In the genomic region with DNA sequence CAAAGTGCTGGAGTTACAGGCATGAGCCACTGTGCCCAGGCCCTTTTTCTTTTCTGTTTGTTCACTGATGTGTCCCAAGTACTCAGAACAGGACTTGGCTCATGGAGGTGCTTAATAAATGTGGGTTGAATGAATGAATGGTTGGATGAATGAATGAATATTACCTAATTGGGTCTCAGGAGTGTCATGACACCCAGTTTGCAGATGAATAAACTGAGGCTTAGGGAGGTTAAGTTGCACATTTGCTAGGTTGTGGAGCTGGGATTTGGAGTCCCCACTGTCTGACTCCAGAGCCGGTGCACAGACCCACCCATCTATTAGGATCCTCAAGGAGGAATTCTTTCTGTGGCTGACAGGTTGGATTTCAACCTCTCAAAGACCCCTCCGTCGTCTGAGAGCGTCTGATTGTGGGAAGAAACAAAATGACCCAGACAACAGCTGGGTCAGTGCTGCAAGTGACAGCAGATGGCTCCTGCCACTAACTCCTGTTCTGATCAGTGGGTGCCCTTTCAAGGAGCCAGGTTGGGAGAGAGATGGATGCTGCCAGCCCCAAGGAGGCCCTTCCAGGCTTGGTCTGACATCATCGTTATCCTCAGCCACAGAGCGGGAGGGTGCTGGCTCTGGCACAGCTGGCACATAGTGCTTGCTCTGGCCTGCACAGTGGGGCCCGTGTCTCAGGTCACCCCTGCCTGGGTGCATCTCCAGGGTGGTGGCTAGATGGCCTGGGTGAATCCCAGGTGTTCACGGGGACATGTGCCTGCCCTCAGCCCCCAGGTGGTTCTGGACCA, we compare ENCODE assay signal across 16 cellular contexts. TPM values are rescaled to one million over a fixed set of nuclear protein-coding genes. Genes with fewer than 3 reads are reported as not detected.
A peak's percentile ranks its signal among the peaks of the same experiment; 100 is the strongest.
DNase-seq lines count a peak whose midpoint lies in the region; ATAC-seq and TF ChIP-seq lines count a peak whose summit lies in the region.
"Had no signal": no experiment of that assay in that cellular context is flagged by ENCODE, and none has a peak within 500 bp of the region (broad histone marks: within the 10 kb centered on the region; RNA-seq: fewer than 3 reads in every experiment).

No MANE protein-coding gene starts in this region.

- WGBS in gastroesophageal sphincter (ENCODE audit: low coverage in 1 of 2), 2 donors, result 74% methylated on average over 4 of the region's 8 CpGs; no CpG with 5 or more reads in 1 of the 2 donors
- 68% methylated on average over 8 of the region's 8 CpGs for WGBS in urinary bladder

- no peaks in the 10 kb centered on the region for H3K27me3 Mint-ChIP-seq in nephron (ENCODE audit: low read depth)

- H3K9me3 ChIP-seq in gastroesophageal sphincter, result no peaks in the 10 kb centered on the region

- H3K4me1 ChIP-seq in gastroesophageal sphincter, result peaks cover 22 to 100% (median 82%) of the 10 kb centered on the region in 3 donors
- no peaks in the 10 kb centered on the region for H3K4me1 ChIP-seq in urinary bladder (ENCODE audit: insufficient read depth)
- H3K4me1 ChIP-seq: foreskin keratinocyte had no signal

- H3K27ac Mint-ChIP-seq in nephron, result peak overlapping the region; percentile 33 to 45 (median 40)
- H3K27ac Mint-ChIP-seq: activated naive CD8-positive, alpha-beta T cell treated with anti-CD3 and anti-CD28 coated beads, Interleukin-2, amount 10 ng/mL, durations not matched to agents 7 days and 5 days; immature natural killer cell; naive B cell had no signal

- H3K36me3 Mint-ChIP-seq in nephron (ENCODE audit: low read depth), result no peaks in the 10 kb centered on the region
- H3K36me3 Mint-ChIP-seq: activated naive CD8-positive, alpha-beta T cell treated with anti-CD3 and anti-CD28 coated beads, Interleukin-2, amount 10 ng/mL, durations not matched to agents 7 days and 5 days; immature natural killer cell; naive B cell had no signal

- no peaks in the 10 kb centered on the region for H3K27me3 ChIP-seq in gastroesophageal sphincter
- H3K27me3 ChIP-seq: foreskin keratinocyte had no signal

- no peak for TF ChIP-seq CTCF in gastroesophageal sphincter (IDR thresholded peaks at IDR 0.05)
- no peak for TF ChIP-seq CTCF in nephron (IDR thresholded peaks at IDR 0.05; ENCODE audit: unreplicated experiment in 3 of 3)

- no peak for TF ChIP-seq EP300 in gastroesophageal sphincter (IDR thresholded peaks at IDR 0.05)

- H3K27ac ChIP-seq in gastroesophageal sphincter (peak overlapping the region; percentile 92 to 97 (median 96)), urinary bladder (ENCODE audit: low read depth) (peak overlapping the region; percentile 48)
- H3K27ac ChIP-seq: foreskin keratinocyte, VCaP had no signal

- ATAC-seq in gastroesophageal sphincter, result peak; percentile 29
- no peak for ATAC-seq in HG03097 (IDR thresholded peaks at IDR 0.05; ENCODE audit: low FRiP score, unreplicated experiment)
- no peak for ATAC-seq in HG02884 (IDR thresholded peaks at IDR 0.05; ENCODE audit: unreplicated experiment)
- ATAC-seq: foreskin keratinocyte, GM23338, SK-N-SH treated with all-trans-retinoic acid at 6 μM for 48 hours had no signal

- peaks cover 55% of the 10 kb centered on the region for H3K4me1 Mint-ChIP-seq in nephron
- H3K4me1 Mint-ChIP-seq: activated naive CD8-positive, alpha-beta T cell treated with anti-CD3 and anti-CD28 coated beads, Interleukin-2, amount 10 ng/mL, durations not matched to agents 7 days and 5 days; immature natural killer cell; naive B cell had no signal

- H3K4me3 ChIP-seq in gastroesophageal sphincter (no peak overlapping the region), urinary bladder (ENCODE audit: low read depth, low read length) (no peak overlapping the region)
- H3K4me3 ChIP-seq: GM23338 had no signal

- no peaks in the 10 kb centered on the region for H3K9me3 Mint-ChIP-seq in nephron
- H3K9me3 Mint-ChIP-seq: activated naive CD8-positive, alpha-beta T cell treated with anti-CD3 and anti-CD28 coated beads, Interleukin-2, amount 10 ng/mL, durations not matched to agents 7 days and 5 days; GM23338; immature natural killer cell; naive B cell had no signal

- no peak for TF ChIP-seq POLR2A in gastroesophageal sphincter (IDR thresholded peaks at IDR 0.05)

- DNase-seq in NCI-H82 (lab: John Stamatoyannopoulos, UW) (peak; percentile 68), NCI-H82 treated with DMSO at 0.1 percent for 48 hours (lab: John Stamatoyannopoulos, UW; ENCODE audit: unreplicated experiment) (no peak), cortex of kidney (lab: John Stamatoyannopoulos, UW) (no peak)
- DNase-seq: activated CD8-positive, alpha-beta memory T cell treated with anti-CD3 and anti-CD28 coated beads, Interleukin-2, amount 50 U/mL, for 48 hours; activated naive CD8-positive, alpha-beta T cell treated with anti-CD3 and anti-CD28 coated beads, Interleukin-2, amount 10 ng/mL, durations not matched to agents 7 days and 5 days; foreskin keratinocyte; immature natural killer cell; naive B cell had no signal

- H3K36me3 ChIP-seq in gastroesophageal sphincter, result no peaks in the 10 kb centered on the region
- H3K36me3 ChIP-seq in urinary bladder (ENCODE audit: insufficient read depth), result no peaks in the 10 kb centered on the region

- no peak overlapping the region for H3K4me3 Mint-ChIP-seq in nephron
- H3K4me3 Mint-ChIP-seq: activated naive CD8-positive, alpha-beta T cell treated with anti-CD3 and anti-CD28 coated beads, Interleukin-2, amount 10 ng/mL, durations not matched to agents 7 days and 5 days; GM23338; immature natural killer cell; naive B cell had no signal

RNA-seq across cellular contexts. Expression of a gene that starts 24.2 kb away (rescaled TPM):
- total RNA-seq in gastroesophageal sphincter, result 10 to 100 TPM; 50.9 to 97.0 (median 80.3) TPM
- 26.5 TPM for total RNA-seq in urinary bladder
- polyA plus RNA-seq in urinary bladder, result 41.4 TPM
